Comparison of ENCODE assay signal across 10 cellular contexts in genomic region chr4:147773261-147774184, GRCh38. TPM values are rescaled to one million over a fixed set of nuclear protein-coding genes. Genes with fewer than 3 reads are reported as not detected.
DNase-seq lines count a peak whose midpoint lies in the region; ATAC-seq and TF ChIP-seq lines count a peak whose summit lies in the region.
"Had no signal": no experiment of that assay in that cellular context is flagged by ENCODE, and none has a peak within 500 bp of the region (broad histone marks: within the 10 kb centered on the region; RNA-seq: fewer than 3 reads in every experiment).

No MANE protein-coding gene starts in this region.

- ATAC-seq in GM19035 (IDR thresholded peaks at IDR 0.05; ENCODE audit: unreplicated experiment) (peak; percentile 36), HG02938 (IDR thresholded peaks at IDR 0.05; ENCODE audit: unreplicated experiment) (no peak), HG03097 (IDR thresholded peaks at IDR 0.05; ENCODE audit: low FRiP score, unreplicated experiment) (no peak)
- ATAC-seq in natural killer cell treated with Interleukin-12 subunit alpha and Interleukin-12 subunit beta and Interleukin-15 and Interleukin-18, amount 100 ng/mL, for 72 hours, result no peak

- no peak overlapping the region for H3K27ac Mint-ChIP-seq in natural killer cell treated with Interleukin-12 subunit alpha and Interleukin-12 subunit beta and Interleukin-15 and Interleukin-18, amount 100 ng/mL, for 72 hours
- H3K27ac Mint-ChIP-seq: naive B cell had no signal

- H3K9me3 Mint-ChIP-seq in natural killer cell treated with Interleukin-12 subunit alpha and Interleukin-12 subunit beta and Interleukin-15 and Interleukin-18, amount 100 ng/mL, for 72 hours, result no peaks in the 10 kb centered on the region
- H3K9me3 Mint-ChIP-seq: naive B cell had no signal

- no peak for TF ChIP-seq POLR2A in esophagus muscularis mucosa (IDR thresholded peaks at IDR 0.05; ENCODE audit: low read depth)

- in situ Hi-C loops in G401 (cut with HindIII; ENCODE audit: low sequenced_read_pairs), result no loop called here

- no peaks in the 10 kb centered on the region for H3K36me3 Mint-ChIP-seq in natural killer cell treated with Interleukin-12 subunit alpha and Interleukin-12 subunit beta and Interleukin-15 and Interleukin-18, amount 100 ng/mL, for 72 hours
- H3K36me3 Mint-ChIP-seq: naive B cell had no signal

- H3K4me3 ChIP-seq in esophagus muscularis mucosa, result no peak overlapping the region
- peak overlapping the region; percentile 44 for H3K4me3 ChIP-seq in skeletal muscle satellite cell (ENCODE audit: low read length)

- WGBS in esophagus muscularis mucosa, result 28% methylated on average over 3 of the region's 3 CpGs

- peak overlapping the region; percentile 50 to 63 (median 62) for H3K27ac ChIP-seq in esophagus muscularis mucosa (replicated peaks in 1 of 4)

- H3K9ac ChIP-seq in skeletal muscle satellite cell (ENCODE audit: low read depth, low read length), result peak overlapping the region; percentile 80

- TF ChIP-seq CTCF in esophagus muscularis mucosa (IDR thresholded peaks at IDR 0.05), result no peak

- TF ChIP-seq EP300 in esophagus muscularis mucosa (IDR thresholded peaks at IDR 0.05), result no peak

- peaks cover 64 to 99% (median 98%) of the 10 kb centered on the region in 4 donors for H3K4me1 ChIP-seq in esophagus muscularis mucosa
- peaks cover 45% of the 10 kb centered on the region for H3K4me1 ChIP-seq in skeletal muscle satellite cell (ENCODE audit: control insufficient read depth, insufficient read depth, low read length)

- H3K9me3 ChIP-seq in esophagus muscularis mucosa, result no peaks in the 10 kb centered on the region
- no peaks in the 10 kb centered on the region for H3K9me3 ChIP-seq in skeletal muscle satellite cell (replicated peaks; ENCODE audit: low read length)

- H3K27me3 Mint-ChIP-seq in natural killer cell treated with Interleukin-12 subunit alpha and Interleukin-12 subunit beta and Interleukin-15 and Interleukin-18, amount 100 ng/mL, for 72 hours, result no peaks in the 10 kb centered on the region
- H3K27me3 Mint-ChIP-seq: naive B cell had no signal

- H3K4me1 Mint-ChIP-seq in natural killer cell treated with Interleukin-12 subunit alpha and Interleukin-12 subunit beta and Interleukin-15 and Interleukin-18, amount 100 ng/mL, for 72 hours (ENCODE audit: low read depth in 2 of 2), result peaks cover 18 to 20% of the 10 kb centered on the region in 2 donors
- H3K4me1 Mint-ChIP-seq: naive B cell had no signal

- intact Hi-C loops in esophagus muscularis mucosa (cut with DNase I), result no loop called here

- H3K4me3 Mint-ChIP-seq in natural killer cell treated with Interleukin-12 subunit alpha and Interleukin-12 subunit beta and Interleukin-15 and Interleukin-18, amount 100 ng/mL, for 72 hours, result no peak overlapping the region
- H3K4me3 Mint-ChIP-seq: naive B cell had no signal

- H3K4me2 ChIP-seq in skeletal muscle satellite cell (ENCODE audit: low read length), result peak overlapping the region; percentile 66

- DNase-seq in HT1080 (ENCODE audit: low read depth) (peak; percentile 53), esophagus muscularis mucosa (ENCODE audit: extremely low spot score) (no peak), G401 (ENCODE audit: low spot score) (no peak)
- DNase-seq in natural killer cell treated with Interleukin-12 subunit alpha and Interleukin-12 subunit beta and Interleukin-15 and Interleukin-18, amount 100 ng/mL, for 72 hours (ENCODE audit: low spot score), result no peak
- DNase-seq: naive B cell, OCI-M1 had no signal

- H3K36me3 ChIP-seq in esophagus muscularis mucosa (no peaks in the 10 kb centered on the region), skeletal muscle satellite cell (ENCODE audit: insufficient read depth, low read length) (no peaks in the 10 kb centered on the region)

- H3K27me3 ChIP-seq in esophagus muscularis mucosa (no peaks in the 10 kb centered on the region), skeletal muscle satellite cell (ENCODE audit: control insufficient read depth, insufficient read depth, low read length) (no peaks in the 10 kb centered on the region)

RNA-seq across cellular contexts. Expression of gene ARHGAP10, which starts 41.6 kb away (rescaled TPM):
- total RNA-seq in HT1080 (2014; rRNA removed; shearing (Covaris generic)), result 19.1 and 20.7 TPM in 2 replicates
- polyA plus RNA-seq in HT1080 (2015; cell fraction: cytosol; rRNA removed), result 14.9 and 16.1 TPM in 2 replicates
- 14.9 and 16.2 TPM in 2 replicates for polyA plus RNA-seq in HT1080 (2015; cell fraction: nucleus; rRNA removed)
- total RNA-seq in esophagus muscularis mucosa, result 100 to 1,000 TPM; 186 to 296 (median 192) TPM
- 29.7 and 33.5 TPM in 2 replicates for total RNA-seq in skeletal muscle satellite cell (2012; rRNA removed)
- total RNA-seq in G401 (2014; rRNA removed; shearing (Covaris generic)), result 3.7 and 7.6 TPM in 2 replicates
- 10 to 100 TPM in 1 of 2 donors, 1 to 10 TPM in 1; 7.4 to 11.4 TPM for total RNA-seq in natural killer cell treated with Interleukin-12 subunit alpha and Interleukin-12 subunit beta and Interleukin-15 and Interleukin-18, amount 100 ng/mL, for 72 hours
